ENCODE assay signal across 1 cellular context in genomic region chr15:38817427-38818155, GRCh38.
TF ChIP-seq lines count a peak whose summit lies in the region.

No MANE protein-coding gene starts in this region.

TF ChIP-seq in GM23338, 12 proteins besides CTCF, POLR2A, EP300 and RAD21 (continued from another document):
- TF ChIP-seq ZNF462 (CRISPR knock-in tag; IDR thresholded peaks at IDR 0.05): no peak
- no peak for TF ChIP-seq JUNB (IDR thresholded peaks at IDR 0.05; ENCODE audit: unreplicated experiment)
- no peak for TF ChIP-seq CREB1 (CRISPR knock-in tag; IDR thresholded peaks at IDR 0.05; ENCODE audit: low read depth)
- TF ChIP-seq EZH2 (IDR thresholded peaks at IDR 0.05; ENCODE audit: low read depth, unreplicated experiment): no peak
